Comparison of ENCODE assay signal across 9 cellular contexts in genomic region chr6:13331516-13332348, GRCh38. TPM values are rescaled to one million over a fixed set of nuclear protein-coding genes. Genes with fewer than 3 reads are reported as not detected.
DNase-seq lines count a peak whose midpoint lies in the region; ATAC-seq and TF ChIP-seq lines count a peak whose summit lies in the region.
"Had no signal": no experiment of that assay in that cellular context is flagged by ENCODE, and none has a peak within 500 bp of the region (broad histone marks: within the 10 kb centered on the region; RNA-seq: fewer than 3 reads in every experiment).

No MANE protein-coding gene starts in this region.

- no peaks in the 10 kb centered on the region for H3K36me3 Mint-ChIP-seq in stimulated activated memory B cell treated with anti-CD40 and anti-IgM and Interleukin-4, amounts not matched to agents 10 μg/mL and 1 μg/mL and 100 μg/mL, for 72 hours

- peak; percentile 82 for TF ChIP-seq CTCF in C4-2B (conservative IDR thresholded peaks at IDR 0.05)
- 0 out of 2 replicates have a peak, but pooled peaks have one; percentile 9 for TF ChIP-seq CTCF in HEK293 (tag by site-specific recombination; IDR thresholded peaks at IDR 0.05)
- TF ChIP-seq CTCF in foreskin keratinocyte (conservative IDR thresholded peaks at IDR 0.05): peak; percentile 80

- H3K27ac ChIP-seq in C4-2B (no peak overlapping the region), HEK293 (ENCODE audit: extremely low read depth, low read depth, low read length) (no peak overlapping the region), foreskin keratinocyte (no peak overlapping the region)

- POLR2A ChIA-PET in HEK293 (lab: Yijun Ruan, JAX): no interaction called here

- no peak overlapping the region for H3K4me3 ChIP-seq in HEK293 (ENCODE audit: low read depth, low read length)

- H3K4me1 Mint-ChIP-seq in stimulated activated memory B cell treated with anti-CD40 and anti-IgM and Interleukin-4, amounts not matched to agents 10 μg/mL and 1 μg/mL and 100 μg/mL, for 72 hours: peaks cover 21% of the 10 kb centered on the region
- H3K4me1 Mint-ChIP-seq in stimulated activated naive CD8-positive, alpha-beta T cell treated with anti-CD3 and anti-CD28 coated beads, Interleukin-15, amount 100 ng/mL, for 72 hours: peaks cover 30% of the 10 kb centered on the region

- peak overlapping the region; percentile 56 for H3K27ac Mint-ChIP-seq in stimulated activated memory B cell treated with anti-CD40 and anti-IgM and Interleukin-4, amounts not matched to agents 10 μg/mL and 1 μg/mL and 100 μg/mL, for 72 hours
- H3K27ac Mint-ChIP-seq in stimulated activated naive CD8-positive, alpha-beta T cell treated with anti-CD3 and anti-CD28 coated beads, Interleukin-15, amount 100 ng/mL, for 72 hours: no peak overlapping the region
- H3K27ac Mint-ChIP-seq: stimulated activated naive CD8-positive, alpha-beta T cell treated with anti-CD3 and anti-CD28 coated beads, Interleukin-15, Interleukin-2, amounts not matched to agents 100 ng/mL and 50 ng/mL, for 24 hours had no signal

- DNase-seq in RPMI7951 (ENCODE audit: low read depth) (peak; percentile 32), foreskin keratinocyte (peak in 1 of 2 donors; percentile 60), NCI-H1048 (lab: John Stamatoyannopoulos, UW) (no peak)
- DNase-seq in stimulated activated naive CD8-positive, alpha-beta T cell treated with anti-CD3 and anti-CD28 coated beads, Interleukin-15, amount 100 ng/mL, for 72 hours: no peak

- H3K27me3 Mint-ChIP-seq in stimulated activated memory B cell treated with anti-CD40 and anti-IgM and Interleukin-4, amounts not matched to agents 10 μg/mL and 1 μg/mL and 100 μg/mL, for 72 hours: no peaks in the 10 kb centered on the region
- H3K27me3 Mint-ChIP-seq in stimulated activated naive CD8-positive, alpha-beta T cell treated with anti-CD3 and anti-CD28 coated beads, Interleukin-15, amount 100 ng/mL, for 72 hours: no peaks in the 10 kb centered on the region
- H3K27me3 Mint-ChIP-seq: stimulated activated naive CD8-positive, alpha-beta T cell treated with anti-CD3 and anti-CD28 coated beads, Interleukin-15, Interleukin-2, amounts not matched to agents 100 ng/mL and 50 ng/mL, for 24 hours had no signal

- H3K9me3 Mint-ChIP-seq in stimulated activated memory B cell treated with anti-CD40 and anti-IgM and Interleukin-4, amounts not matched to agents 10 μg/mL and 1 μg/mL and 100 μg/mL, for 72 hours: no peaks in the 10 kb centered on the region
- H3K9me3 Mint-ChIP-seq in stimulated activated naive CD8-positive, alpha-beta T cell treated with anti-CD3 and anti-CD28 coated beads, Interleukin-15, amount 100 ng/mL, for 72 hours: no peaks in the 10 kb centered on the region
- H3K9me3 Mint-ChIP-seq: stimulated activated naive CD8-positive, alpha-beta T cell treated with anti-CD3 and anti-CD28 coated beads, Interleukin-15, Interleukin-2, amounts not matched to agents 100 ng/mL and 50 ng/mL, for 24 hours had no signal

- CTCF ChIA-PET in HEK293 (lab: Yijun Ruan, JAX): interaction anchor here (0.5 to 6.9 kb wide), 42 partner anchors 9 to 1079 kb away, joined by 3 to 102 read pairs (median 4); partner anchors contain the start of gene SIRT5

- H3K4me3 Mint-ChIP-seq in stimulated activated memory B cell treated with anti-CD40 and anti-IgM and Interleukin-4, amounts not matched to agents 10 μg/mL and 1 μg/mL and 100 μg/mL, for 72 hours: no peak overlapping the region
- no peak overlapping the region for H3K4me3 Mint-ChIP-seq in stimulated activated naive CD8-positive, alpha-beta T cell treated with anti-CD3 and anti-CD28 coated beads, Interleukin-15, amount 100 ng/mL, for 72 hours
- H3K4me3 Mint-ChIP-seq: stimulated activated naive CD8-positive, alpha-beta T cell treated with anti-CD3 and anti-CD28 coated beads, Interleukin-15, Interleukin-2, amounts not matched to agents 100 ng/mL and 50 ng/mL, for 24 hours had no signal

- no peaks in the 10 kb centered on the region for H3K27me3 ChIP-seq in foreskin keratinocyte

- H3K4me1 ChIP-seq in HEK293 (ENCODE audit: control insufficient read depth, insufficient read depth, low read length) (peaks cover 3% of the 10 kb centered on the region; the same call in 1 of the 2 replicates), foreskin keratinocyte (peaks cover 11% of the 10 kb centered on the region)

- H3K9me3 ChIP-seq in HEK293 (ENCODE audit: control insufficient read depth, insufficient read depth, low read depth, low read length): no peaks in the 10 kb centered on the region

- ATAC-seq in foreskin keratinocyte: no peak
- no peak for ATAC-seq in stimulated activated memory B cell treated with anti-CD40 and anti-IgM and Interleukin-4, amounts not matched to agents 10 μg/mL and 1 μg/mL and 100 μg/mL, for 72 hours
- no peak for ATAC-seq in HG03442 (IDR thresholded peaks at IDR 0.05; ENCODE audit: unreplicated experiment)
- no peak for ATAC-seq in stimulated activated naive CD8-positive, alpha-beta T cell treated with anti-CD3 and anti-CD28 coated beads, Interleukin-15, amount 100 ng/mL, for 72 hours

- no peaks in the 10 kb centered on the region for H3K36me3 ChIP-seq in HEK293 (ENCODE audit: control insufficient read depth in 2 of 2, insufficient read depth in 1 of 2, low read length in 2 of 2)

TF ChIP-seq in HEK293, 187 proteins besides CTCF, POLR2A, EP300 and RAD21 (continues in another document):
- TF ChIP-seq ZSCAN16 (tag by site-specific recombination; IDR thresholded peaks at IDR 0.05) (no peak), RBAK (tag by site-specific recombination; IDR thresholded peaks at IDR 0.05) (no peak), ZNF654 (tag by site-specific recombination; IDR thresholded peaks at IDR 0.05; ENCODE audit: low read depth) (peak; percentile 82), ZNF362 (tag by site-specific recombination; IDR thresholded peaks at IDR 0.05) (no peak), SCRT2 (tag by site-specific recombination; IDR thresholded peaks at IDR 0.05) (peak; percentile 89), PRDM6 (tag by site-specific recombination; IDR thresholded peaks at IDR 0.05) (0 out of 2 replicates have a peak, but pooled peaks have one; percentile 33), ZSCAN30 (tag by site-specific recombination; IDR thresholded peaks at IDR 0.05) (peak; percentile 41; the same call in 1 of the 2 replicates), ZNF664 (tag by site-specific recombination; IDR thresholded peaks at IDR 0.05) (no peak), ZNF114 (tag by site-specific recombination; IDR thresholded peaks at IDR 0.05) (no peak), ZNF658 (tag by site-specific recombination; IDR thresholded peaks at IDR 0.05) (no peak), ZBTB44 (tag by site-specific recombination; IDR thresholded peaks at IDR 0.05) (peak; percentile 35), ZNF10 (tag by site-specific recombination; IDR thresholded peaks at IDR 0.05) (peak; percentile 90), ZFP41 (tag by site-specific recombination; IDR thresholded peaks at IDR 0.05; ENCODE audit: borderline replicate concordance) (no peak), ZNF555 (tag by site-specific recombination; conservative IDR thresholded peaks at IDR 0.05) (no peak), KLF7 (tag by site-specific recombination; IDR thresholded peaks at IDR 0.05; ENCODE audit: borderline replicate concordance) (no peak), ZNF549 (tag by site-specific recombination; IDR thresholded peaks at IDR 0.05) (0 out of 2 replicates have a peak, but pooled peaks have one; percentile 16)

RNA-seq across cellular contexts. Expression of gene TBC1D7, which starts 3.4 kb away (rescaled TPM):
- total RNA-seq in RPMI7951 (2014; rRNA removed; shearing (Covaris generic)): 41.9 and 43.9 TPM in 2 replicates
- total RNA-seq in foreskin keratinocyte: 16.7 and 17.7 TPM in 2 replicates
- polyA plus RNA-seq in foreskin keratinocyte: 20.7 and 22.9 TPM in 2 replicates

Comparison
In these comparisons a context has a peak if more than half of its experiments do, and no peak if none do; other contexts are left out.
1. CTCF ChIP-seq: peak in every context shown above with its lines; median percentile 82 in C4-2B; 80 in foreskin keratinocyte; 9 in HEK293.